8 cellular contexts compared by ENCODE assay signal in the genomic region with DNA sequence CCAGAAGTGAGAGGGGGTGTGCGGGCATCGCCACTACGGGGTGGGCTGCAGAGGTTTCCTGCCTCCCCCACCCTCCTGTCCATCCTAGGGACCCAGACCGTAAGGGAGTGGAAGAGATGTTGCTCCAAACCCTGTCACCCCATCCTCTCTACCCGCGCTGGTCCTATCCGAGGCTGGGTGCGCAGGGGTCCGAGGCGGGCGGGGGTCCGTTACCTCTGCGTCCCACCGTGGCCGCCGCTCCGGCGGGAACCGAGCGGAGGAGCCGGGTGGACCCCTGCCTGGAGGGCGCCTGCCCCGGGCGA. TPM values are rescaled to one million over a fixed set of nuclear protein-coding genes. Genes with fewer than 3 reads are reported as not detected.
DNase-seq lines count a peak whose midpoint lies in the region; ATAC-seq, FAIRE-seq and TF ChIP-seq lines count a peak whose summit lies in the region.

No MANE protein-coding gene starts in this region.

- H3K9me3 ChIP-seq in AG04450 (ENCODE audit: control insufficient read depth, insufficient read depth, low read length) (no peaks in the 10 kb centered on the region), HUES64 (ENCODE audit: insufficient read depth, low read depth, low read length) (no peaks in the 10 kb centered on the region), K562 (replicated peaks; ENCODE audit: control insufficient read depth, insufficient read depth, low read depth, low read length) (no peaks in the 10 kb centered on the region), HepG2 (ENCODE audit: low read length) (no peaks in the 10 kb centered on the region), thymus (ENCODE audit: control insufficient read depth) (no peaks in the 10 kb centered on the region)

- no peaks in the 10 kb centered on the region for H3K27me3 ChIP-seq in AG04450 (ENCODE audit: control insufficient read depth, insufficient read depth, low read length)
- H3K27me3 ChIP-seq in HUES64 (ENCODE audit: insufficient read depth, low read length): peaks cover 45% of the 10 kb centered on the region
- no peaks in the 10 kb centered on the region for H3K27me3 ChIP-seq in K562 (ENCODE audit: control insufficient read depth in 2 of 2, insufficient read depth in 2 of 2, low read length in 2 of 2)
- peaks cover 6 to 28% of the 10 kb centered on the region in 2 experiments for H3K27me3 ChIP-seq in HepG2 (ENCODE audit: control insufficient read depth in 1 of 2, insufficient read depth in 2 of 2, low read length in 2 of 2)
- H3K27me3 ChIP-seq in thymus (ENCODE audit: control insufficient read depth, insufficient read depth): no peaks in the 10 kb centered on the region

- H3K4me3 ChIP-seq in AG04450 (ENCODE audit: low read depth, low read length) (peak overlapping the region; percentile 76), HUES64 (ENCODE audit: low read length) (peak overlapping the region; percentile 74), K562 (peak overlapping the region; percentile 77), HepG2 (replicated peaks in 1 of 3; ENCODE audit: insufficient read depth in 1 of 3, low read depth in 2 of 3, low read length in 3 of 3) (peak overlapping the region; percentile 54 to 81 (median 67)), thymus (ENCODE audit: low read length) (peak overlapping the region; percentile 93)

- TF ChIP-seq EP300 in K562 (IDR thresholded peaks at IDR 0.05; ENCODE audit: low read length) (no peak), HepG2 (IDR thresholded peaks at IDR 0.05; ENCODE audit: low read depth in 2 of 2, low read length in 2 of 2) (no peak), HepG2 (CRISPR knock-in tag; IDR thresholded peaks at IDR 0.05; ENCODE audit: borderline replicate concordance) (no peak)

- TF ChIP-seq CTCF in AG04450 (IDR thresholded peaks at IDR 0.05; ENCODE audit: low read depth, low read length) (no peak), K562 (IDR thresholded peaks at IDR 0.05 in 2 of 3, conservative IDR thresholded peaks at IDR 0.05 in 1 of 3; ENCODE audit: insufficient read depth in 2 of 3, low read depth in 1 of 3, low read length in 3 of 3) (no peak), HepG2 (CRISPR knock-in tag; IDR thresholded peaks at IDR 0.05) (no peak)

- H3K9me1 ChIP-seq in K562 (ENCODE audit: control insufficient read depth, insufficient read depth, low read length): no peaks in the 10 kb centered on the region

- DNase-seq in AG04450 (ENCODE audit: low read depth, low spot score) (no peak), K562 (ENCODE audit: extremely low read depth in 1 of 4, low spot score in 3 of 4) (peak in 1 of 4 experiments; percentile 18), HepG2 (ENCODE audit: low spot score) (no peak), ureter (ENCODE audit: low spot score) (no peak), NCI-H524 (lab: John Stamatoyannopoulos, UW) (no peak)

- H4K20me1 ChIP-seq in K562 (replicated peaks; ENCODE audit: control insufficient read depth, insufficient read depth, low read length): no peaks in the 10 kb centered on the region
- H4K20me1 ChIP-seq in HepG2 (ENCODE audit: insufficient read depth, low read length): no peaks in the 10 kb centered on the region

- no peak for FAIRE-seq in K562 (lab: Jason Lieb, UNC)
- no peak for FAIRE-seq in HepG2 (lab: Jason Lieb, UNC)

- in situ Hi-C loops in K562 (cut with MboI): no loop called here
- in situ Hi-C loops in HepG2 (cut with HindIII; ENCODE audit: extremely low pct_ligation_motif_present, low pct_unique_long_range_greater_than_20kb): no loop called here

- WGBS in HUES64: 0% methylated on average over 21 of the region's 24 CpGs
- WGBS in K562 (ENCODE audit: insufficient coverage, low coverage, missing lambda C conversion rate): 0% methylated on average over 8 of the region's 24 CpGs
- no CpG with 5 or more reads among the region's 24 CpGs for WGBS in HepG2 (ENCODE audit: low lambda C conversion rate)
- WGBS in thymus: 1% methylated on average over 24 of the region's 24 CpGs

- no peaks in the 10 kb centered on the region for H3K36me3 ChIP-seq in HUES64 (ENCODE audit: insufficient read depth, low read length)
- H3K36me3 ChIP-seq in K562 (ENCODE audit: control insufficient read depth, insufficient read depth, low read length): no peaks in the 10 kb centered on the region
- H3K36me3 ChIP-seq in HepG2 (replicated peaks in 1 of 2; ENCODE audit: control insufficient read depth in 1 of 2, insufficient read depth in 2 of 2, low read length in 2 of 2): no peaks in the 10 kb centered on the region
- no peaks in the 10 kb centered on the region for H3K36me3 ChIP-seq in thymus (ENCODE audit: control insufficient read depth, insufficient read depth)

- intact Hi-C loops in K562 (cut with micrococcal nuclease): loop anchor here (10.0 kb wide), 3 partner anchors 133 to 227 kb away; a partner anchor contains a TSS
- intact Hi-C loops in HepG2 (cut with micrococcal nuclease; ENCODE audit: unreplicated experiment): loop anchor here (5.0 kb wide), 1 partner anchor 76 kb away; no protein-coding TSS in a partner anchor

- H3K4me1 ChIP-seq in HUES64 (ENCODE audit: insufficient read depth, low read length): peaks cover 14% of the 10 kb centered on the region; the same call in 1 of the 2 replicates
- H3K4me1 ChIP-seq in K562 (replicated peaks in 1 of 2; ENCODE audit: control insufficient read depth in 2 of 2, insufficient read depth in 2 of 2, low read length in 2 of 2): peaks cover 3 to 20% of the 10 kb centered on the region in 2 experiments; a peak in 3 of 5 replicates
- peaks cover 9% of the 10 kb centered on the region for H3K4me1 ChIP-seq in HepG2 (ENCODE audit: insufficient read depth, low read length)
- H3K4me1 ChIP-seq in thymus (ENCODE audit: control insufficient read depth, insufficient read depth, low read length): peaks cover 6% of the 10 kb centered on the region

- H3K27ac ChIP-seq in AG04450 (ENCODE audit: low read depth, low read length) (peak overlapping the region; percentile 77), HUES64 (ENCODE audit: low read depth, low read length) (no peak overlapping the region; the same call in 1 of the 2 replicates), K562 (ENCODE audit: extremely low read depth, low read depth, low read length) (peak overlapping the region; percentile 66), HepG2 (ENCODE audit: extremely low read length, insufficient read depth, low read length) (no peak overlapping the region), thymus (ENCODE audit: low read depth) (peak overlapping the region; percentile 90)

- peak overlapping the region; percentile 48 for H3K9ac ChIP-seq in HUES64 (ENCODE audit: low read depth, low read length)
- H3K9ac ChIP-seq in K562 (ENCODE audit: insufficient read depth in 1 of 2, low read depth in 2 of 2, low read length in 2 of 2): peak overlapping the region; percentile 75 to 96; a peak in 3 of 4 replicates
- no peak overlapping the region for H3K9ac ChIP-seq in HepG2 (ENCODE audit: insufficient read depth, low read depth, low read length)

- no peak for TF ChIP-seq RAD21 in K562 (CRISPR knock-in tag; conservative IDR thresholded peaks at IDR 0.05 in 1 of 2, IDR thresholded peaks at IDR 0.05 in 1 of 2)
- no peak for TF ChIP-seq RAD21 in HepG2 (CRISPR knock-in tag; IDR thresholded peaks at IDR 0.05)

- H3K79me2 ChIP-seq in K562 (ENCODE audit: control insufficient read depth, insufficient read depth, low read length) (peaks cover 19% of the 10 kb centered on the region; the same call in 2 of the 3 replicates), HepG2 (ENCODE audit: insufficient read depth, low read length) (no peaks in the 10 kb centered on the region)

- H3K4me2 ChIP-seq in K562 (ENCODE audit: insufficient read depth, low read length): peak overlapping the region; percentile 81
- H3K4me2 ChIP-seq in HepG2 (ENCODE audit: low read depth, low read length): peak overlapping the region; percentile 72

- CTCF ChIA-PET in AG04450 (lab: Charles Lee) (interaction anchor here (0.6 to 2.0 kb wide), 2 partner anchors 13 to 380 kb away, joined by 3 to 11 read pairs; no protein-coding TSS in a partner anchor), K562 (lab: Yijun Ruan, JAX; ENCODE audit: low intra/inter-chr PET ratio) (interaction anchor here (0.5 kb wide), 1 partner anchor 54 kb away, joined by 3 read pairs; no protein-coding TSS in a partner anchor), HepG2 (lab: Yijun Ruan, JAX; ENCODE audit: low intra/inter-chr PET ratio, low total read pairs) (no interaction called here)

- H2AFZ ChIP-seq in K562 (ENCODE audit: low read depth, low read length): peak overlapping the region; percentile 80; the same call in 1 of the 2 replicates
- no peak overlapping the region for H2AFZ ChIP-seq in HepG2 (ENCODE audit: low read length)

- peak; percentile 45 for ATAC-seq in GM19455 (IDR thresholded peaks at IDR 0.05; ENCODE audit: unreplicated experiment)
- ATAC-seq in K562: peak; percentile 59
- peak; percentile 55 for ATAC-seq in HepG2

- TF ChIP-seq POLR2A in K562 (conservative IDR thresholded peaks at IDR 0.05): no peak
- TF ChIP-seq POLR2A in HepG2 (IDR thresholded peaks at IDR 0.05; ENCODE audit: insufficient read depth in 1 of 2, low read depth in 2 of 2, low read length in 2 of 2): no peak

- BruUV-seq in K562 (replicated peaks; lab: Mats Ljungman, UMichigan) (no TSS peak), HepG2 (replicated peaks; lab: Mats Ljungman, UMichigan) (no TSS peak)

- POLR2A ChIA-PET in AG04450 (lab: Yijun Ruan, JAX): interaction anchor here (0.5 to 1.2 kb wide), 4 partner anchors 61 to 733 kb away, joined by 3 to 6 read pairs (median 3); no protein-coding TSS in a partner anchor
- POLR2A ChIA-PET in K562 (lab: Yijun Ruan, JAX): interaction anchor here (0.6 to 1.0 kb wide), 4 partner anchors 8 to 267 kb away, joined by 3 to 5 read pairs (median 4); no protein-coding TSS in a partner anchor
- POLR2A ChIA-PET in HepG2 (lab: Yijun Ruan, JAX): no interaction called here

RNA-seq across cellular contexts. Expression of a gene that starts 0.2 kb away (rescaled TPM):
- polyA plus RNA-seq in AG04450 (2011; rRNA removed) (3.3 and 4.3 TPM in 2 replicates), K562 (2011; rRNA removed) (2.7 and 3.1 TPM in 2 replicates), K562 (2014; fragmentation: Illumina TruSeq; extraction: Trizol) (2.5 and 3.6 TPM in 2 replicates), K562 (2014; fragmentation: Nextera tagmentation; extraction: Ambion mirVana) (under 1 TPM; 0.38 to 0.77 TPM), K562 (2014; rRNA removed) (1.5 and 1.6 TPM in 2 replicates), HepG2 (2011; rRNA removed) (0.01 and 0.05 TPM in 2 replicates), thymus (5.9 TPM)
- 16.9 and 18.6 TPM in 2 replicates for polyA minus RNA-seq in AG04450 (2011; rRNA and poly(A)+ RNA removed)
- 1.5 TPM for polyA plus RNA-seq in HUES64 (2013, experiment 1 of 2)
- 2.0 TPM for polyA plus RNA-seq in HUES64 (2013, experiment 2 of 2)
- 12.5 and 31.3 TPM in 2 replicates for total RNA-seq in K562 (2011; cell fraction: chromatin; rRNA removed; ENCODE audit: low replicate concordance)
- total RNA-seq in K562 (2011; cell fraction: nucleolus; rRNA removed): 5.2 and 5.9 TPM in 2 replicates
- total RNA-seq in K562 (2011; cell fraction: nucleoplasm; rRNA removed): 16.3 and 34.4 TPM in 2 replicates
- total RNA-seq in K562 (2014; rRNA removed) (2.0 TPM in 2 replicates), K562 (2014; rRNA removed; fragmentation: Illumina TruSeq; extraction: Trizol) (4.4 and 5.7 TPM in 2 replicates), K562 (2015; rRNA removed; fragmentation: Illumina TruSeq; extraction: Trizol) (3.3 and 3.5 TPM in 2 replicates), K562 (2021) (3.9 and 4.1 TPM in 2 replicates), HepG2 (2016; rRNA removed; fragmentation: Illumina TruSeq; extraction: Trizol) (0.06 and 0.13 TPM in 2 replicates), ureter (77.7 TPM)
- 0.76 and 1.4 TPM in 2 replicates for polyA plus RNA-seq in K562 (2011; cell fraction: cytosol; rRNA removed)
- 3.7 and 4.1 TPM in 2 replicates for polyA plus RNA-seq in K562 (2011; cell fraction: nucleus; rRNA removed)
- polyA plus RNA-seq in K562 (2012): 1.5 and 1.8 TPM in 2 replicates
- 15.6 and 19.6 TPM in 2 replicates for polyA minus RNA-seq in K562 (2011; rRNA and poly(A)+ RNA removed)
- polyA minus RNA-seq in K562 (2011; cell fraction: cytosol; rRNA and poly(A)+ RNA removed): 3.5 and 3.6 TPM in 2 replicates
- 6.2 and 12.8 TPM in 2 replicates for polyA minus RNA-seq in K562 (2011; cell fraction: nucleus; rRNA and poly(A)+ RNA removed)
- total RNA-seq in HepG2 (2016; cell fraction: cytosol; rRNA removed; fragmentation: Illumina TruSeq; extraction: Trizol; ENCODE audit: low read depth): not detected in 2 replicates
- total RNA-seq in HepG2 (2016; cell fraction: insoluble cytoplasmic fraction; rRNA removed; fragmentation: Illumina TruSeq; extraction: Trizol): 0.02 and 0.04 TPM in 2 replicates
- total RNA-seq in HepG2 (2016; cell fraction: membrane; rRNA removed; fragmentation: Illumina TruSeq; extraction: Trizol): 0.09 TPM in 1 of 2 replicates, not detected in the other
- total RNA-seq in HepG2 (2016; cell fraction: nucleus; rRNA removed; fragmentation: Illumina TruSeq; extraction: Trizol): 0.09 and 0.60 TPM in 2 replicates
- polyA plus RNA-seq in HepG2 (2011; cell fraction: cytosol; rRNA removed): 0.01 and 0.04 TPM in 2 replicates
- 0.09 and 0.10 TPM in 2 replicates for polyA plus RNA-seq in HepG2 (2011; cell fraction: nucleus; rRNA removed)
- 0.01 TPM in 2 replicates for polyA plus RNA-seq in HepG2 (2012)
- polyA plus RNA-seq in HepG2 (2016; cell fraction: cytosol; fragmentation: Illumina TruSeq; extraction: Trizol; ENCODE audit: low read depth): not detected in 2 replicates
- 0.03 and 0.04 TPM in 2 replicates for polyA plus RNA-seq in HepG2 (2016; cell fraction: insoluble cytoplasmic fraction; fragmentation: Illumina TruSeq; extraction: Trizol; ENCODE audit: low read depth)
- polyA plus RNA-seq in HepG2 (2016; cell fraction: membrane; fragmentation: Illumina TruSeq; extraction: Trizol; ENCODE audit: low read depth): 0.16 TPM in 1 of 2 replicates, not detected in the other
- polyA plus RNA-seq in HepG2 (2016; cell fraction: nucleus; fragmentation: Illumina TruSeq; extraction: Trizol; ENCODE audit: insufficient read depth, low read depth): 0.07 and 0.16 TPM in 2 replicates
- 0.18 and 12.6 TPM in 2 replicates for polyA minus RNA-seq in HepG2 (2011; rRNA and poly(A)+ RNA removed; ENCODE audit: low replicate concordance)
- under 0.01 and 0.10 TPM in 2 replicates for polyA minus RNA-seq in HepG2 (2011; cell fraction: cytosol; rRNA and poly(A)+ RNA removed)
- 0.12 and 0.39 TPM in 2 replicates for polyA minus RNA-seq in HepG2 (2011; cell fraction: nucleus; rRNA and poly(A)+ RNA removed)

Comparison
In these comparisons a context has a peak if more than half of its experiments do, and no peak if none do; other contexts are left out.
1. H3K27ac ChIP-seq: peak in AG04450 (single experiment), K562 (single experiment) and thymus (single experiment); none in HUES64 (single experiment) and HepG2 (single experiment).
2. Peak in every context shown above with its lines, with median percentiles within 50 percentile points of each other: H3K4me3 ChIP-seq and ATAC-seq.